In genomic region chr2:105600602-105600948, GRCh38 we compare ENCODE assay signal across 1 cellular context.
TF ChIP-seq lines count a peak whose summit lies in the region.

No MANE protein-coding gene starts in this region.

TF ChIP-seq in K562, 482 proteins besides CTCF, POLR2A, EP300 and RAD21 (continued from another document and continues in another):
- TF ChIP-seq PTRF (tag; IDR thresholded peaks at IDR 0.05) (peak; percentile 52; the same call in 1 of the 2 replicates), NR2C1 (IDR thresholded peaks at IDR 0.05) (no peak), NR2C1 (tag; IDR thresholded peaks at IDR 0.05) (no peak), ZNF445 (CRISPR knock-in tag; IDR thresholded peaks at IDR 0.05; ENCODE audit: low read depth) (peak; percentile 14; the same call in 1 of the 2 replicates), ELK3 (CRISPR knock-in tag; IDR thresholded peaks at IDR 0.05) (no peak), OTX1 (CRISPR knock-in tag; IDR thresholded peaks at IDR 0.05) (no peak), NCOA1 (IDR thresholded peaks at IDR 0.05; ENCODE audit: low read depth) (no peak), NFE2L1 (tag; IDR thresholded peaks at IDR 0.05; ENCODE audit: borderline replicate concordance, low read depth) (no peak), ELK1 (CRISPR knock-in tag; IDR thresholded peaks at IDR 0.05) (no peak), ZNF639 (CRISPR knock-in tag; conservative IDR thresholded peaks at IDR 0.05 in 1 of 2, IDR thresholded peaks at IDR 0.05 in 1 of 2) (no peak), ZNF280A (IDR thresholded peaks at IDR 0.05; ENCODE audit: low read depth, partially characterized antibody) (no peak), SIX5 (IDR thresholded peaks at IDR 0.05; ENCODE audit: borderline replicate concordance in 1 of 2, insufficient read depth in 1 of 2, low read depth in 1 of 2, low read length in 2 of 2) (no peak), ZNF253 (CRISPR knock-in tag; conservative IDR thresholded peaks at IDR 0.05) (no peak), MAZ (CRISPR knock-in tag; conservative IDR thresholded peaks at IDR 0.05 in 1 of 2, IDR thresholded peaks at IDR 0.05 in 1 of 2) (peak in 1 of 2 experiments; percentile 36; a peak in 3 of 4 replicates), GATAD2A (IDR thresholded peaks at IDR 0.05) (no peak), ZBTB43 (CRISPR knock-in tag; IDR thresholded peaks at IDR 0.05) (0 out of 2 replicates have a peak, but pooled peaks have one; percentile 32), CREM (IDR thresholded peaks at IDR 0.05; ENCODE audit: low read depth) (no peak), ZBTB11 (CRISPR knock-in tag; IDR thresholded peaks at IDR 0.05) (0 out of 6 replicates have a peak, but pooled peaks of 1 of the 3 experiments have one; percentile 46), JUND (IDR thresholded peaks at IDR 0.05; ENCODE audit: borderline replicate concordance, low read depth, low read length) (no peak), JUND (tag; IDR thresholded peaks at IDR 0.05; ENCODE audit: borderline replicate concordance, low read depth, low read length) (no peak), HMBOX1 (IDR thresholded peaks at IDR 0.05) (no peak), L3MBTL2 (IDR thresholded peaks at IDR 0.05) (peak; percentile 85), TCF7L2 (IDR thresholded peaks at IDR 0.05; ENCODE audit: low read depth, low read length) (no peak), GTF2E2 (tag; IDR thresholded peaks at IDR 0.05) (peak; percentile 71; the same call in 1 of the 2 replicates), TFAM (CRISPR knock-in tag; conservative IDR thresholded peaks at IDR 0.05) (no peak), ZNF589 (CRISPR knock-in tag; IDR thresholded peaks at IDR 0.05; ENCODE audit: low read depth) (no peak; the same call in none of the 2 replicates), NRF1 (conservative IDR thresholded peaks at IDR 0.05 in 1 of 2, IDR thresholded peaks at IDR 0.05 in 1 of 2) (0 out of 4 replicates have a peak, but pooled peaks of 1 of the 2 experiments have one; percentile 24), PKNOX1 (IDR thresholded peaks at IDR 0.05) (no peak), KAT2B (IDR thresholded peaks at IDR 0.05; ENCODE audit: low read depth, low read length) (no peak), TOE1 (IDR thresholded peaks at IDR 0.05; ENCODE audit: borderline replicate concordance) (no peak), TOE1 (CRISPR knock-in tag; IDR thresholded peaks at IDR 0.05; ENCODE audit: borderline replicate concordance, low read depth) (no peak), ELF1 (tag; IDR thresholded peaks at IDR 0.05) (no peak), CSDE1 (IDR thresholded peaks at IDR 0.05) (no peak), ADNP (tag; IDR thresholded peaks at IDR 0.05) (peak; percentile 14; the same call in 1 of the 2 replicates), ZNF436 (CRISPR knock-in tag; IDR thresholded peaks at IDR 0.05) (no peak), PATZ1 (CRISPR knock-in tag; IDR thresholded peaks at IDR 0.05; ENCODE audit: borderline replicate concordance) (no peak), WHSC1 (IDR thresholded peaks at IDR 0.05; ENCODE audit: low read length) (no peak), ZNF274 (IDR thresholded peaks at IDR 0.05; ENCODE audit: borderline replicate concordance, low read depth, low read length) (no peak), HNRNPUL1 (IDR thresholded peaks at IDR 0.05; ENCODE audit: low read length) (no peak), ERF (CRISPR knock-in tag; IDR thresholded peaks at IDR 0.05) (0 out of 2 replicates have a peak, but pooled peaks have one; percentile 10), ID3 (CRISPR knock-in tag; IDR thresholded peaks at IDR 0.05) (no peak), ID3 (tag; IDR thresholded peaks at IDR 0.05) (0 out of 2 replicates have a peak, but pooled peaks have one; percentile 68), TFAP4 (CRISPR knock-in tag; IDR thresholded peaks at IDR 0.05; ENCODE audit: borderline replicate concordance) (peak; percentile 17; the same call in 1 of the 2 replicates), ZNF830 (CRISPR knock-in tag; IDR thresholded peaks at IDR 0.05) (no peak), EP400 (IDR thresholded peaks at IDR 0.05) (no peak), HMG20B (CRISPR knock-in tag; IDR thresholded peaks at IDR 0.05) (no peak), ELF2 (CRISPR knock-in tag; IDR thresholded peaks at IDR 0.05) (no peak), CHD1 (IDR thresholded peaks at IDR 0.05; ENCODE audit: low read length) (no peak), NFXL1 (CRISPR knock-in tag; IDR thresholded peaks at IDR 0.05) (no peak)
